Comparison of ENCODE assay signal across 23 cellular contexts in genomic region chr1:92572520-92572919, GRCh38.
"Had no signal": no experiment of that assay in that cellular context is flagged by ENCODE, and none has a peak within 500 bp of the region (broad histone marks: within the 10 kb centered on the region; RNA-seq: fewer than 3 reads in every experiment).

No MANE protein-coding gene starts in this region.

- ATAC-seq: esophagus mucosa, left cardiac atrium, left ventricle myocardium superior, right cardiac atrium had no signal

- H3K4me1 Mint-ChIP-seq: central memory CD8-positive, alpha-beta T cell; endodermal cell; nephron had no signal

- H3K36me3 Mint-ChIP-seq: type B pancreatic cell had no signal

- H3K4me3 Mint-ChIP-seq: activated CD4-positive, alpha-beta T cell treated with anti-CD3 and anti-CD28 coated beads, Interleukin-2, amount 10 ng/mL, durations not matched to agents 7 days and 5 days; central memory CD8-positive, alpha-beta T cell; dendritic cell treated with granulocyte-macrophage colony-stimulating factor and Interleukin-4, amounts not matched to agents 40 ng/mL and 50 ng/mL, for 4 days; endodermal cell; nephron; type B pancreatic cell had no signal

- DNase-seq: activated CD4-positive, alpha-beta T cell treated with anti-CD3 and anti-CD28 coated beads, Interleukin-2, amount 10 ng/mL, durations not matched to agents 7 days and 5 days; activated effector memory CD4-positive, alpha-beta T cell treated with Interleukin-2 at 50 U/mL for 16 hours; activated naive CD4-positive, alpha-beta T cell treated with anti-CD3 and anti-CD28 coated beads, Interleukin-2, amount 50 U/mL, for 16 hours; anterior cingulate cortex; endodermal cell; foreskin fibroblast; head of caudate nucleus; hippocampal formation; left cardiac atrium; left ventricle myocardium superior; posterior cingulate gyrus; right cardiac atrium; spleen; stimulated activated naive CD4-positive, alpha-beta T cell treated with Interleukin-2 at 50 U/mL for 16 hours; substantia nigra; T-helper 1 cell; T-helper 9 cell; uterus had no signal

- H3K27me3 Mint-ChIP-seq: activated CD4-positive, alpha-beta T cell treated with anti-CD3 and anti-CD28 coated beads, Interleukin-2, amount 10 ng/mL, durations not matched to agents 7 days and 5 days; central memory CD8-positive, alpha-beta T cell; dendritic cell treated with granulocyte-macrophage colony-stimulating factor and Interleukin-4, amounts not matched to agents 40 ng/mL and 50 ng/mL, for 4 days; type B pancreatic cell had no signal

- H3K9me3 Mint-ChIP-seq: central memory CD8-positive, alpha-beta T cell; dendritic cell treated with granulocyte-macrophage colony-stimulating factor and Interleukin-4, amounts not matched to agents 40 ng/mL and 50 ng/mL, for 4 days; endodermal cell; nephron; type B pancreatic cell had no signal

- H3K27ac Mint-ChIP-seq: activated CD4-positive, alpha-beta T cell treated with anti-CD3 and anti-CD28 coated beads, Interleukin-2, amount 10 ng/mL, durations not matched to agents 7 days and 5 days; dendritic cell treated with granulocyte-macrophage colony-stimulating factor and Interleukin-4, amounts not matched to agents 40 ng/mL and 50 ng/mL, for 4 days; endodermal cell; nephron; type B pancreatic cell had no signal
